14 cellular contexts compared by ENCODE assay signal in genomic region chr14:39203659-39204606, GRCh38. TPM values are rescaled to one million over a fixed set of nuclear protein-coding genes. Genes with fewer than 3 reads are reported as not detected.
DNase-seq lines count a peak whose midpoint lies in the region; ATAC-seq, FAIRE-seq and TF ChIP-seq lines count a peak whose summit lies in the region.
"Had no signal": no experiment of that assay in that cellular context is flagged by ENCODE, and none has a peak within 500 bp of the region (broad histone marks: within the 10 kb centered on the region; RNA-seq: fewer than 3 reads in every experiment).

No MANE protein-coding gene starts in this region.

- DNase-seq in activated naive CD8-positive, alpha-beta T cell treated with anti-CD3 and anti-CD28 coated beads, Interleukin-2, amount 10 ng/mL, durations not matched to agents 7 days and 5 days, result no peak
- no peak for DNase-seq in activated naive CD8-positive, alpha-beta T cell treated with anti-CD3 and anti-CD28 coated beads for 36 hours
- DNase-seq in SW480 (ENCODE audit: low spot score) (peak; percentile 49), iPS DF 19.7 (ENCODE audit: low read depth, low spot score) (peak; percentile 30), GM12891 (ENCODE audit: insufficient read length, low spot score) (no peak), NCI-H748 (lab: John Stamatoyannopoulos, UW; ENCODE audit: unreplicated experiment) (no peak), MG63 (no peak), chondrocyte (ENCODE audit: low spot score) (no peak)
- DNase-seq: effector CD4-positive, alpha-beta T cell; foreskin melanocyte; NCI-H1417; NCI-H510A treated with DMSO at 0.1 percent for 48 hours had no signal

- H3K4me1 Mint-ChIP-seq in activated naive CD8-positive, alpha-beta T cell treated with anti-CD3 and anti-CD28 coated beads, Interleukin-2, amount 10 ng/mL, durations not matched to agents 7 days and 5 days, result peaks cover 21% of the 10 kb centered on the region
- H3K4me1 Mint-ChIP-seq in activated naive CD8-positive, alpha-beta T cell treated with anti-CD3 and anti-CD28 coated beads for 36 hours, result peaks cover 16% of the 10 kb centered on the region
- no peaks in the 10 kb centered on the region for H3K4me1 Mint-ChIP-seq in chondrocyte (ENCODE audit: low read depth)

- ATAC-seq in activated naive CD8-positive, alpha-beta T cell treated with anti-CD3 and anti-CD28 coated beads, Interleukin-2, amount 10 ng/mL, durations not matched to agents 7 days and 5 days (ENCODE audit: low read depth), result no peak

- TF ChIP-seq POLR2A in GM12891 (IDR thresholded peaks at IDR 0.05; ENCODE audit: low read depth, low read length), result no peak

- H3K36me3 ChIP-seq in MG63, result no peaks in the 10 kb centered on the region

- no peak overlapping the region for H3K4me3 Mint-ChIP-seq in activated naive CD8-positive, alpha-beta T cell treated with anti-CD3 and anti-CD28 coated beads, Interleukin-2, amount 10 ng/mL, durations not matched to agents 7 days and 5 days
- no peak overlapping the region for H3K4me3 Mint-ChIP-seq in activated naive CD8-positive, alpha-beta T cell treated with anti-CD3 and anti-CD28 coated beads for 36 hours
- no peak overlapping the region for H3K4me3 Mint-ChIP-seq in chondrocyte (ENCODE audit: unreplicated experiment)

- no peaks in the 10 kb centered on the region for H3K27me3 Mint-ChIP-seq in activated naive CD8-positive, alpha-beta T cell treated with anti-CD3 and anti-CD28 coated beads, Interleukin-2, amount 10 ng/mL, durations not matched to agents 7 days and 5 days
- H3K27me3 Mint-ChIP-seq in activated naive CD8-positive, alpha-beta T cell treated with anti-CD3 and anti-CD28 coated beads for 36 hours, result no peaks in the 10 kb centered on the region
- peaks cover 6% of the 10 kb centered on the region for H3K27me3 Mint-ChIP-seq in chondrocyte (ENCODE audit: low read depth)

- TF ChIP-seq CTCF in chondrocyte (IDR thresholded peaks at IDR 0.05), result no peak

- H3K36me3 Mint-ChIP-seq in activated naive CD8-positive, alpha-beta T cell treated with anti-CD3 and anti-CD28 coated beads, Interleukin-2, amount 10 ng/mL, durations not matched to agents 7 days and 5 days, result peaks cover 24% of the 10 kb centered on the region
- peaks cover 5% of the 10 kb centered on the region for H3K36me3 Mint-ChIP-seq in activated naive CD8-positive, alpha-beta T cell treated with anti-CD3 and anti-CD28 coated beads for 36 hours
- peaks cover 3% of the 10 kb centered on the region for H3K36me3 Mint-ChIP-seq in chondrocyte (ENCODE audit: low read depth)

- no peak overlapping the region for H3K4me3 ChIP-seq in MG63

- no peaks in the 10 kb centered on the region for H3K27me3 ChIP-seq in MG63

- POLR2A ChIA-PET in activated naive CD8-positive, alpha-beta T cell treated with anti-CD3 and anti-CD28 coated beads, Interleukin-2, amount 10 ng/mL, durations not matched to agents 7 days and 5 days (lab: Charles Lee), result interaction anchor here (0.6 to 1.2 kb wide), 3 partner anchors 14 to 21 kb away, joined by 3 read pairs; no protein-coding TSS in a partner anchor

- peaks cover 5% of the 10 kb centered on the region for H3K9me3 Mint-ChIP-seq in activated naive CD8-positive, alpha-beta T cell treated with anti-CD3 and anti-CD28 coated beads, Interleukin-2, amount 10 ng/mL, durations not matched to agents 7 days and 5 days
- peaks cover 13% of the 10 kb centered on the region for H3K9me3 Mint-ChIP-seq in activated naive CD8-positive, alpha-beta T cell treated with anti-CD3 and anti-CD28 coated beads for 36 hours
- peaks cover 4% of the 10 kb centered on the region for H3K9me3 Mint-ChIP-seq in chondrocyte (ENCODE audit: low read depth)

- H3K9me3 ChIP-seq in MG63, result no peaks in the 10 kb centered on the region

- peak overlapping the region; percentile 1 for H3K27ac Mint-ChIP-seq in activated naive CD8-positive, alpha-beta T cell treated with anti-CD3 and anti-CD28 coated beads, Interleukin-2, amount 10 ng/mL, durations not matched to agents 7 days and 5 days
- H3K27ac Mint-ChIP-seq in activated naive CD8-positive, alpha-beta T cell treated with anti-CD3 and anti-CD28 coated beads for 36 hours, result no peak overlapping the region
- H3K27ac Mint-ChIP-seq in chondrocyte (ENCODE audit: unreplicated experiment), result no peak overlapping the region

- FAIRE-seq in GM12891 (lab: Jason Lieb, UNC), result no peak
- FAIRE-seq: D721Med, islet of Langerhans had no signal

TF ChIP-seq in GM12891, 5 proteins besides CTCF, POLR2A, EP300 and RAD21:
- no peak for TF ChIP-seq POU2F2 (IDR thresholded peaks at IDR 0.05; ENCODE audit: low read depth, low read length)
- no peak for TF ChIP-seq SPI1 (IDR thresholded peaks at IDR 0.05; ENCODE audit: low read depth, low read length)
- TF ChIP-seq TAF1 (IDR thresholded peaks at IDR 0.05; ENCODE audit: low read depth, low read length), result no peak
- TF ChIP-seq POLR2AphosphoS5 (IDR thresholded peaks at IDR 0.05; ENCODE audit: low read depth, low read length), result no peak
- TF ChIP-seq PAX5 (IDR thresholded peaks at IDR 0.05; ENCODE audit: insufficient read depth, low read length, severe bottlenecking), result no peak

RNA-seq across cellular contexts. Expression of gene PNN, which starts 28.9 kb away (rescaled TPM):
- total RNA-seq in activated naive CD8-positive, alpha-beta T cell treated with anti-CD3 and anti-CD28 coated beads, Interleukin-2, amount 10 ng/mL, durations not matched to agents 7 days and 5 days, result 100 to 1,000 TPM; 105 TPM
- total RNA-seq in activated naive CD8-positive, alpha-beta T cell treated with anti-CD3 and anti-CD28 coated beads for 36 hours, result 100 to 1,000 TPM; 108 to 111 TPM
- polyA plus RNA-seq in GM12891 (2012; ENCODE audit: low read depth, missing spikeins), result 117 TPM
- 8.2 and 22.9 TPM in 2 replicates for total RNA-seq in MG63 (2014; rRNA removed; shearing (Covaris generic); ENCODE audit: low replicate concordance)
- total RNA-seq in chondrocyte, result 40.0 to 51.9 TPM (median 45.3 TPM) in 3 replicates

RNA-seq across cellular contexts. Expression of gene MIA2, which starts 29.8 kb away (rescaled TPM):
- 10 to 100 TPM; 23.2 to 24.4 TPM for total RNA-seq in activated naive CD8-positive, alpha-beta T cell treated with anti-CD3 and anti-CD28 coated beads, Interleukin-2, amount 10 ng/mL, durations not matched to agents 7 days and 5 days
- 10 to 100 TPM; 19.1 to 19.5 TPM for total RNA-seq in activated naive CD8-positive, alpha-beta T cell treated with anti-CD3 and anti-CD28 coated beads for 36 hours
- polyA plus RNA-seq in GM12891 (2012; ENCODE audit: low read depth, missing spikeins), result 5.0 TPM
- 6.3 and 8.6 TPM in 2 replicates for total RNA-seq in MG63 (2014; rRNA removed; shearing (Covaris generic); ENCODE audit: low replicate concordance)
- 23.0 to 27.3 TPM (median 26.6 TPM) in 3 replicates for total RNA-seq in chondrocyte

RNA-seq across cellular contexts. Expression of gene TRAPPC6B, which starts 33.8 kb away (rescaled TPM):
- 10 to 100 TPM; 30.9 to 34.3 TPM for total RNA-seq in activated naive CD8-positive, alpha-beta T cell treated with anti-CD3 and anti-CD28 coated beads, Interleukin-2, amount 10 ng/mL, durations not matched to agents 7 days and 5 days
- 10 to 100 TPM; 21.8 to 21.9 TPM for total RNA-seq in activated naive CD8-positive, alpha-beta T cell treated with anti-CD3 and anti-CD28 coated beads for 36 hours
- 12.8 TPM for polyA plus RNA-seq in GM12891 (2012; ENCODE audit: low read depth, missing spikeins)
- total RNA-seq in MG63 (2014; rRNA removed; shearing (Covaris generic); ENCODE audit: low replicate concordance), result 6.4 and 8.9 TPM in 2 replicates
- 31.3 to 38.2 TPM (median 37.6 TPM) in 3 replicates for total RNA-seq in chondrocyte

Comparison
In these comparisons a context has a peak if more than half of its experiments do, and no peak if none do; other contexts are left out.
1. DNase-seq: peak in SW480 (single experiment) and iPS DF 19.7 (single experiment); none in activated naive CD8-positive, alpha-beta T cell treated with anti-CD3 and anti-CD28 coated beads, Interleukin-2, amount 10 ng/mL, durations not matched to agents 7 days and 5 days (single experiment), activated naive CD8-positive, alpha-beta T cell treated with anti-CD3 and anti-CD28 coated beads for 36 hours (single experiment), GM12891 (single experiment), NCI-H748 (single experiment), MG63 (single experiment) and chondrocyte (single experiment).